ENCODE assay signal across 10 cellular contexts in genomic region chr16:65122974-65123845, GRCh38. TPM values are rescaled to one million over a fixed set of nuclear protein-coding genes. Genes with fewer than 3 reads are reported as not detected.
DNase-seq lines count a peak whose midpoint lies in the region; ATAC-seq, FAIRE-seq and TF ChIP-seq lines count a peak whose summit lies in the region.
"Had no signal": no experiment of that assay in that cellular context is flagged by ENCODE, and none has a peak within 500 bp of the region (broad histone marks: within the 10 kb centered on the region; RNA-seq: fewer than 3 reads in every experiment).

No MANE protein-coding gene starts in this region.

- H3K9me3 ChIP-seq in A549 (no peaks in the 10 kb centered on the region), fibroblast of lung (ENCODE audit: control insufficient read depth, insufficient read depth, low read depth, low read length) (no peaks in the 10 kb centered on the region), muscle layer of duodenum (ENCODE audit: control insufficient read depth in 1 of 2, low read length in 2 of 2) (no peaks in the 10 kb centered on the region)

- H4K20me1 ChIP-seq in fibroblast of lung (ENCODE audit: control insufficient read depth, extremely low read depth, insufficient read depth, low read length): no peaks in the 10 kb centered on the region

- POLR2A ChIA-PET in A549 (lab: Yijun Ruan, JAX): no interaction called here

- no peak for FAIRE-seq in A549 (lab: Jason Lieb, UNC)

- WGBS in A549 (ENCODE audit: missing lambda C conversion rate): 18% methylated on average over 49 of the region's 68 CpGs

- CTCF ChIA-PET in A549 (lab: Yijun Ruan, JAX): interaction anchor here (1.2 to 1.6 kb wide), 2 partner anchors 18 to 1762 kb away, joined by 3 read pairs; no protein-coding TSS in a partner anchor

- ATAC-seq in A549 (no peak; a peak in 3 of 6 replicates), GM18502 (IDR thresholded peaks at IDR 0.05; ENCODE audit: poor library complexity, unreplicated experiment) (no peak), HG02884 (IDR thresholded peaks at IDR 0.05; ENCODE audit: unreplicated experiment) (no peak)

- peak overlapping the region; percentile 41 for H2AFZ ChIP-seq in fibroblast of lung (ENCODE audit: low read length)

- H3K4me1 ChIP-seq in A549 (peaks cover 17% of the 10 kb centered on the region; the same call in 2 of the 3 replicates), fibroblast of lung (ENCODE audit: control insufficient read depth, extremely low read depth, insufficient read depth, low read length) (no peaks in the 10 kb centered on the region), muscle layer of duodenum (ENCODE audit: control insufficient read depth in 1 of 2, insufficient read depth in 2 of 2, low read length in 2 of 2) (peaks cover 0 to 21% of the 10 kb centered on the region in 2 donors)

- DNase-seq in A549 (ENCODE audit: low read depth in 1 of 2, low spot score in 1 of 2) (no peak), NCI-H69 (lab: John Stamatoyannopoulos, UW) (peak; percentile 25), fibroblast of lung (ENCODE audit: low read depth in 2 of 2) (peak; percentile 71 to 73), GM19240 (ENCODE audit: insufficient read length, low spot score) (no peak), NCI-H2029 treated with DMSO at 0.1 percent for 48 hours (lab: John Stamatoyannopoulos, UW) (no peak)
- DNase-seq: GF-D8, NCI-H1417 had no signal

- no peak for TF ChIP-seq RAD21 in A549 (conservative IDR thresholded peaks at IDR 0.05 in 1 of 2, IDR thresholded peaks at IDR 0.05 in 1 of 2)

- no peaks in the 10 kb centered on the region for H3K27me3 ChIP-seq in fibroblast of lung (ENCODE audit: control insufficient read depth, insufficient read depth, low read length)
- H3K27me3 ChIP-seq in muscle layer of duodenum (ENCODE audit: low read depth, low read length): no peaks in the 10 kb centered on the region

- TF ChIP-seq POLR2A in A549 (IDR thresholded peaks at IDR 0.05; ENCODE audit: low read length): no peak

- no peak for TF ChIP-seq EP300 in A549 (IDR thresholded peaks at IDR 0.05)

- peaks cover 35% of the 10 kb centered on the region for H3K79me2 ChIP-seq in fibroblast of lung (ENCODE audit: control insufficient read depth, insufficient read depth, low read length)

- H3K36me3 ChIP-seq in fibroblast of lung (ENCODE audit: control insufficient read depth, insufficient read depth, low read length) (no peaks in the 10 kb centered on the region), muscle layer of duodenum (ENCODE audit: control insufficient read depth in 1 of 2, insufficient read depth in 2 of 2, low read length in 2 of 2) (peaks cover 0 to 23% of the 10 kb centered on the region in 2 donors)

- H3K4me2 ChIP-seq in A549 (peak overlapping the region; percentile 80), fibroblast of lung (ENCODE audit: extremely low read depth, insufficient read depth, low read length) (peak overlapping the region; percentile 87)

- no peak overlapping the region for H3K27ac ChIP-seq in A549
- peak overlapping the region; percentile 92 for H3K27ac ChIP-seq in fibroblast of lung (ENCODE audit: insufficient read depth, low read length)
- H3K27ac ChIP-seq in muscle layer of duodenum (ENCODE audit: low read length): peak overlapping the region; percentile 82

- H3K4me3 ChIP-seq in A549 (peak overlapping the region; percentile 36), fibroblast of lung (replicated peaks in 1 of 4; ENCODE audit: control extremely low read depth in 1 of 4, insufficient read depth in 1 of 4, low read depth in 3 of 4, low read length in 4 of 4) (peak overlapping the region; percentile 50 to 92 (median 60)), muscle layer of duodenum (ENCODE audit: low read depth in 1 of 2, low read length in 2 of 2) (peak overlapping the region; percentile 60 to 92)

- TF ChIP-seq CTCF in A549 (IDR thresholded peaks at IDR 0.05) (no peak), fibroblast of lung (conservative IDR thresholded peaks at IDR 0.05 in 1 of 2, IDR thresholded peaks at IDR 0.05 in 1 of 2; ENCODE audit: low read depth in 1 of 2, low read length in 2 of 2) (no peak)

- H3K9ac ChIP-seq in fibroblast of lung (ENCODE audit: insufficient read depth, low read length): peak overlapping the region; percentile 81

TF ChIP-seq in A549, 52 proteins besides CTCF, POLR2A, EP300 and RAD21:
- TF ChIP-seq NPAS2 (CRISPR knock-in tag; IDR thresholded peaks at IDR 0.05; ENCODE audit: borderline replicate concordance): no peak
- no peak for TF ChIP-seq ZFP36 (IDR thresholded peaks at IDR 0.05; ENCODE audit: borderline replicate concordance, partially characterized antibody)
- TF ChIP-seq CHD2 (IDR thresholded peaks at IDR 0.05; ENCODE audit: low read length, partially characterized antibody): no peak
- no peak for TF ChIP-seq MAZ (IDR thresholded peaks at IDR 0.05; ENCODE audit: borderline replicate concordance, low read depth, low read length)
- TF ChIP-seq MAFK (IDR thresholded peaks at IDR 0.05; ENCODE audit: partially characterized antibody): no peak
- TF ChIP-seq RFX5 (IDR thresholded peaks at IDR 0.05): no peak
- TF ChIP-seq CBX2 (IDR thresholded peaks at IDR 0.05; ENCODE audit: borderline replicate concordance, low read depth): no peak
- TF ChIP-seq ZC3H11A (IDR thresholded peaks at IDR 0.05): no peak
- no peak for TF ChIP-seq EHF (CRISPR knock-in tag; IDR thresholded peaks at IDR 0.05)
- TF ChIP-seq SREBF2 (IDR thresholded peaks at IDR 0.05): no peak
- no peak for TF ChIP-seq TFCP2L1 (CRISPR knock-in tag; IDR thresholded peaks at IDR 0.05)
- no peak for TF ChIP-seq HDAC2 (IDR thresholded peaks at IDR 0.05)
- no peak for TF ChIP-seq TP53 (CRISPR knock-in tag; IDR thresholded peaks at IDR 0.05)

RNA-seq across cellular contexts. Expression of gene CDH11, which starts 1.3 kb away (rescaled TPM):
- polyA plus RNA-seq in A549 (2011; rRNA removed) (0.52 and 0.72 TPM in 2 replicates), A549 (2017; fragmentation: RNase III; extraction: RNeasy Plus Mini Kit Qiagen cat#74134 plus additional on column Dnase treatment) (0.20 to 1.1 TPM (median 0.49 TPM) in 3 replicates), fibroblast of lung (290 and 335 TPM in 2 replicates)
- polyA plus RNA-seq in A549 (2012; cell fraction: cytosol; rRNA removed): 0.03 and 0.18 TPM in 2 replicates
- polyA plus RNA-seq in A549 (2012; cell fraction: nucleus; rRNA removed): 0.16 and 0.38 TPM in 2 replicates
- polyA minus RNA-seq in A549 (2011; rRNA and poly(A)+ RNA removed): 1.1 and 1.6 TPM in 2 replicates
- total RNA-seq in fibroblast of lung: 220 and 302 TPM in 2 replicates
- 236 and 265 TPM in 2 replicates for polyA plus RNA-seq in fibroblast of lung (2012)
- 308 and 372 TPM in 2 replicates for polyA minus RNA-seq in fibroblast of lung (ENCODE audit: low replicate concordance)

Comparison
In these comparisons a context has a peak if more than half of its experiments do, and no peak if none do; other contexts are left out.
1. DNase-seq: peak in NCI-H69 (single experiment) and fibroblast of lung (2 of 2); none in A549 (0 of 2), GM19240 (single experiment) and NCI-H2029 treated with DMSO at 0.1 percent for 48 hours (single experiment).
2. H3K27ac ChIP-seq: peak in fibroblast of lung (single experiment) and muscle layer of duodenum (single experiment); none in A549 (0 of 2).
3. RNA of gene CDH11, which starts 1.3 kb away (polyA plus RNA-seq): 236 to 335 TPM in fibroblast of lung; 0.03 to 1.1 TPM in A549; every median in the first group is over 100 times any median in the second.
4. Peak in every context shown above with its lines, with median percentiles within 50 percentile points of each other: H3K4me3 ChIP-seq.